In genomic region chr10:119596537-119597404, GRCh38 we compare ENCODE assay signal across 1 cellular context.
TF ChIP-seq lines count a peak whose summit lies in the region.

Gene TIAL1, minus strand, starts transcription at chr10:119596964. Its CDS starts 499 bp downstream, at chr10:119596465.

TF ChIP-seq in K562, 482 proteins besides CTCF, POLR2A, EP300 and RAD21 (continued from another document and continues in another):
- TF ChIP-seq PKNOX1 (IDR thresholded peaks at IDR 0.05) (peak; percentile 21; the same call in 1 of the 2 replicates), ZKSCAN8 (CRISPR knock-in tag; IDR thresholded peaks at IDR 0.05) (no peak), CHD4 (IDR thresholded peaks at IDR 0.05; ENCODE audit: insufficient read depth, insufficient replicate concordance, low read depth, low read length, poor library complexity, severe bottlenecking) (no peak), POLR2AphosphoS2 (IDR thresholded peaks at IDR 0.05; ENCODE audit: low read length) (peak; percentile 58; the same call in 1 of the 2 replicates), FOXP4 (CRISPR knock-in tag; IDR thresholded peaks at IDR 0.05; ENCODE audit: borderline replicate concordance) (0 out of 2 replicates have a peak, but pooled peaks have one; percentile 80), NONO (IDR thresholded peaks at IDR 0.05; ENCODE audit: low read depth in 2 of 2, low read length in 1 of 2) (no peak), TAL1 (IDR thresholded peaks at IDR 0.05) (no peak), CREB1 (IDR thresholded peaks at IDR 0.05) (peak; percentile 30; the same call in 1 of the 2 replicates), CREB1 (CRISPR knock-in tag; IDR thresholded peaks at IDR 0.05) (peak; percentile 64; the same call in 1 of the 2 replicates), MXI1 (IDR thresholded peaks at IDR 0.05; ENCODE audit: low read depth, low read length) (peak; percentile 67; the same call in 1 of the 2 replicates), RNF2 (IDR thresholded peaks at IDR 0.05) (no peak), TBP (optimal IDR thresholded peaks at IDR 0.05; ENCODE audit: low read depth, low read length) (peak; percentile 88), ZFP1 (CRISPR knock-in tag; IDR thresholded peaks at IDR 0.05) (no peak), CBX3 (IDR thresholded peaks at IDR 0.05; ENCODE audit: borderline replicate concordance in 1 of 2, low read length in 2 of 2) (0 out of 3 replicates have a peak, but pooled peaks of 1 of the 2 experiments have one; percentile 53), CHAMP1 (IDR thresholded peaks at IDR 0.05) (no peak), ATF7 (IDR thresholded peaks at IDR 0.05) (peak; percentile 71), TFAP4 (CRISPR knock-in tag; IDR thresholded peaks at IDR 0.05; ENCODE audit: borderline replicate concordance) (peak; percentile 73), DIDO1 (tag; IDR thresholded peaks at IDR 0.05; ENCODE audit: low read depth) (peak; percentile 50; the same call in 1 of the 2 replicates), SAP30 (IDR thresholded peaks at IDR 0.05; ENCODE audit: borderline replicate concordance, insufficient read depth, low read depth, low read length, poor library complexity, severe bottlenecking) (peak; percentile 94), HBP1 (CRISPR knock-in tag; IDR thresholded peaks at IDR 0.05) (no peak), ZNF583 (CRISPR knock-in tag; IDR thresholded peaks at IDR 0.05) (no peak), RBBP5 (IDR thresholded peaks at IDR 0.05; ENCODE audit: borderline replicate concordance, insufficient read depth, low read length, poor library complexity, severe bottlenecking) (peak; percentile 71), MNT (conservative IDR thresholded peaks at IDR 0.05) (peak; percentile 77 to 91), ZBTB40 (IDR thresholded peaks at IDR 0.05) (peak; percentile 80), ZBTB40 (CRISPR knock-in tag; IDR thresholded peaks at IDR 0.05) (no peak), HDAC1 (IDR thresholded peaks at IDR 0.05) (peak in 1 of 2 experiments; percentile 93; a peak in 2 of 4 replicates), ZNF766 (CRISPR knock-in tag; conservative IDR thresholded peaks at IDR 0.05) (peak; percentile 83), BCLAF1 (IDR thresholded peaks at IDR 0.05; ENCODE audit: borderline replicate concordance in 1 of 2, control insufficient read depth in 1 of 2, low read depth in 2 of 2, low read length in 1 of 2) (no peak), RBM22 (IDR thresholded peaks at IDR 0.05; ENCODE audit: low read depth, low read length, poor library complexity, severe bottlenecking) (peak; percentile 32), ZBTB9 (CRISPR knock-in tag; IDR thresholded peaks at IDR 0.05) (no peak), MAZ (CRISPR knock-in tag; conservative IDR thresholded peaks at IDR 0.05 in 1 of 2, IDR thresholded peaks at IDR 0.05 in 1 of 2) (peak in 1 of 2 experiments; percentile 49; a peak in 2 of 4 replicates)
